Comparison of ENCODE assay signal across 1 cellular context in genomic region chr9:137149942-137150484, GRCh38.
TF ChIP-seq lines count a peak whose summit lies in the region.

No MANE protein-coding gene starts in this region.

TF ChIP-seq in GM12878, 131 proteins besides CTCF, POLR2A, EP300 and RAD21:
- TF ChIP-seq, protein P1, sequence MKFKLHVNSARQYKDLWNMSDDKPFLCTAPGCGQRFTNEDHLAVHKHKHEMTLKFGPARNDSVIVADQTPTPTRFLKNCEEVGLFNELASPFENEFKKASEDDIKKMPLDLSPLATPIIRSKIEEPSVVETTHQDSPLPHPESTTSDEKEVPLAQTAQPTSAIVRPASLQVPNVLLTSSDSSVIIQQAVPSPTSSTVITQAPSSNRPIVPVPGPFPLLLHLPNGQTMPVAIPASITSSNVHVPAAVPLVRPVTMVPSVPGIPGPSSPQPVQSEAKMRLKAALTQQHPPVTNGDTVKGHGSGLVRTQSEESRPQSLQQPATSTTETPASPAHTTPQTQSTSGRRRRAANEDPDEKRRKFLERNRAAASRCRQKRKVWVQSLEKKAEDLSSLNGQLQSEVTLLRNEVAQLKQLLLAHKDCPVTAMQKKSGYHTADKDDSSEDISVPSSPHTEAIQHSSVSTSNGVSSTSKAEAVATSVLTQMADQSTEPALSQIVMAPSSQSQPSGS (IDR thresholded peaks at IDR 0.05; ENCODE audit: low read length): no peak
- TF ChIP-seq, protein P2, sequence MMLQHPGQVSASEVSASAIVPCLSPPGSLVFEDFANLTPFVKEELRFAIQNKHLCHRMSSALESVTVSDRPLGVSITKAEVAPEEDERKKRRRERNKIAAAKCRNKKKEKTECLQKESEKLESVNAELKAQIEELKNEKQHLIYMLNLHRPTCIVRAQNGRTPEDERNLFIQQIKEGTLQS (IDR thresholded peaks at IDR 0.05; ENCODE audit: borderline replicate concordance, extremely low read depth, low read depth, low read length): no peak
- TF ChIP-seq, protein P3, sequence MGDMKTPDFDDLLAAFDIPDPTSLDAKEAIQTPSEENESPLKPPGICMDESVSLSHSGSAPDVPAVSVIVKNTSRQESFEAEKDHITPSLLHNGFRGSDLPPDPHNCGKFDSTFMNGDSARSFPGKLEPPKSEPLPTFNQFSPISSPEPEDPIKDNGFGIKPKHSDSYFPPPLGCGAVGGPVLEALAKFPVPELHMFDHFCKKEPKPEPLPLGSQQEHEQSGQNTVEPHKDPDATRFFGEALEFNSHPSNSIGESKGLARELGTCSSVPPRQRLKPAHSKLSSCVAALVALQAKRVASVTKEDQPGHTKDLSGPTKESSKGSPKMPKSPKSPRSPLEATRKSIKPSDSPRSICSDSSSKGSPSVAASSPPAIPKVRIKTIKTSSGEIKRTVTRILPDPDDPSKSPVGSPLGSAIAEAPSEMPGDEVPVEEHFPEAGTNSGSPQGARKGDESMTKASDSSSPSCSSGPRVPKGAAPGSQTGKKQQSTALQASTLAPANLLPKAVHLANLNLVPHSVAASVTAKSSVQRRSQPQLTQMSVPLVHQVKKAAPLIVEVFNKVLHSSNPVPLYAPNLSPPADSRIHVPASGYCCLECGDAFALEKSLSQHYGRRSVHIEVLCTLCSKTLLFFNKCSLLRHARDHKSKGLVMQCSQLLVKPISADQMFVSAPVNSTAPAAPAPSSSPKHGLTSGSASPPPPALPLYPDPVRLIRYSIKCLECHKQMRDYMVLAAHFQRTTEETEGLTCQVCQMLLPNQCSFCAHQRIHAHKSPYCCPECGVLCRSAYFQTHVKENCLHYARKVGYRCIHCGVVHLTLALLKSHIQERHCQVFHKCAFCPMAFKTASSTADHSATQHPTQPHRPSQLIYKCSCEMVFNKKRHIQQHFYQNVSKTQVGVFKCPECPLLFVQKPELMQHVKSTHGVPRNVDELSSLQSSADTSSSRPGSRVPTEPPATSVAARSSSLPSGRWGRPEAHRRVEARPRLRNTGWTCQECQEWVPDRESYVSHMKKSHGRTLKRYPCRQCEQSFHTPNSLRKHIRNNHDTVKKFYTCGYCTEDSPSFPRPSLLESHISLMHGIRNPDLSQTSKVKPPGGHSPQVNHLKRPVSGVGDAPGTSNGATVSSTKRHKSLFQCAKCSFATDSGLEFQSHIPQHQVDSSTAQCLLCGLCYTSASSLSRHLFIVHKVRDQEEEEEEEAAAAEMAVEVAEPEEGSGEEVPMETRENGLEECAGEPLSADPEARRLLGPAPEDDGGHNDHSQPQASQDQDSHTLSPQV (IDR thresholded peaks at IDR 0.05): no peak
- no peak for TF ChIP-seq NFXL1 (IDR thresholded peaks at IDR 0.05; ENCODE audit: borderline replicate concordance)
- 0 out of 3 replicates have a peak, but pooled peaks of 1 of the 2 experiments have one; percentile 10 for TF ChIP-seq EGR1 (IDR thresholded peaks at IDR 0.05; ENCODE audit: borderline replicate concordance in 1 of 2, low read depth in 2 of 2, low read length in 2 of 2)
- no peak for TF ChIP-seq CBX3 (IDR thresholded peaks at IDR 0.05; ENCODE audit: borderline replicate concordance, low read depth)
- TF ChIP-seq FOXK2 (IDR thresholded peaks at IDR 0.05): no peak
- no peak for TF ChIP-seq ZNF687 (IDR thresholded peaks at IDR 0.05)
- no peak for TF ChIP-seq SKIL (IDR thresholded peaks at IDR 0.05; ENCODE audit: low read depth, poor library complexity, severe bottlenecking)
- TF ChIP-seq, protein P4, sequence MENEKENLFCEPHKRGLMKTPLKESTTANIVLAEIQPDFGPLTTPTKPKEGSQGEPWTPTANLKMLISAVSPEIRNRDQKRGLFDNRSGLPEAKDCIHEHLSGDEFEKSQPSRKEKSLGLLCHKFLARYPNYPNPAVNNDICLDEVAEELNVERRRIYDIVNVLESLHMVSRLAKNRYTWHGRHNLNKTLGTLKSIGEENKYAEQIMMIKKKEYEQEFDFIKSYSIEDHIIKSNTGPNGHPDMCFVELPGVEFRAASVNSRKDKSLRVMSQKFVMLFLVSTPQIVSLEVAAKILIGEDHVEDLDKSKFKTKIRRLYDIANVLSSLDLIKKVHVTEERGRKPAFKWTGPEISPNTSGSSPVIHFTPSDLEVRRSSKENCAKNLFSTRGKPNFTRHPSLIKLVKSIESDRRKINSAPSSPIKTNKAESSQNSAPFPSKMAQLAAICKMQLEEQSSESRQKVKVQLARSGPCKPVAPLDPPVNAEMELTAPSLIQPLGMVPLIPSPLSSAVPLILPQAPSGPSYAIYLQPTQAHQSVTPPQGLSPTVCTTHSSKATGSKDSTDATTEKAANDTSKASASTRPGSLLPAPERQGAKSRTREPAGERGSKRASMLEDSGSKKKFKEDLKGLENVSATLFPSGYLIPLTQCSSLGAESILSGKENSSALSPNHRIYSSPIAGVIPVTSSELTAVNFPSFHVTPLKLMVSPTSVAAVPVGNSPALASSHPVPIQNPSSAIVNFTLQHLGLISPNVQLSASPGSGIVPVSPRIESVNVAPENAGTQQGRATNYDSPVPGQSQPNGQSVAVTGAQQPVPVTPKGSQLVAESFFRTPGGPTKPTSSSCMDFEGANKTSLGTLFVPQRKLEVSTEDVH (IDR thresholded peaks at IDR 0.05; ENCODE audit: low read depth, partially characterized antibody): peak; percentile 28
- TF ChIP-seq ZNF207 (IDR thresholded peaks at IDR 0.05; ENCODE audit: borderline replicate concordance): no peak
- TF ChIP-seq SMARCA5 (IDR thresholded peaks at IDR 0.05): 0 out of 2 replicates have a peak, but pooled peaks have one; percentile 32
- TF ChIP-seq, protein P5, sequence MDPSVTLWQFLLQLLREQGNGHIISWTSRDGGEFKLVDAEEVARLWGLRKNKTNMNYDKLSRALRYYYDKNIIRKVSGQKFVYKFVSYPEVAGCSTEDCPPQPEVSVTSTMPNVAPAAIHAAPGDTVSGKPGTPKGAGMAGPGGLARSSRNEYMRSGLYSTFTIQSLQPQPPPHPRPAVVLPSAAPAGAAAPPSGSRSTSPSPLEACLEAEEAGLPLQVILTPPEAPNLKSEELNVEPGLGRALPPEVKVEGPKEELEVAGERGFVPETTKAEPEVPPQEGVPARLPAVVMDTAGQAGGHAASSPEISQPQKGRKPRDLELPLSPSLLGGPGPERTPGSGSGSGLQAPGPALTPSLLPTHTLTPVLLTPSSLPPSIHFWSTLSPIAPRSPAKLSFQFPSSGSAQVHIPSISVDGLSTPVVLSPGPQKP (IDR thresholded peaks at IDR 0.05; ENCODE audit: low read depth, low read length): 0 out of 2 replicates have a peak, but pooled peaks have one; percentile 25
- TF ChIP-seq TARDBP (IDR thresholded peaks at IDR 0.05; ENCODE audit: borderline replicate concordance): no peak
- TF ChIP-seq IKZF1 (conservative IDR thresholded peaks at IDR 0.05): peak; percentile 24
- no peak for TF ChIP-seq EED (IDR thresholded peaks at IDR 0.05; ENCODE audit: low read depth)
